ENCODE assay signal across 1 cellular context in genomic region chrX:318068-318738, GRCh38.
A peak's percentile ranks its signal among the peaks of the same experiment; 100 is the strongest.
TF ChIP-seq lines count a peak whose summit lies in the region.

No MANE protein-coding gene starts in this region.

TF ChIP-seq in GM12878, 131 proteins besides CTCF, POLR2A, EP300 and RAD21 (continued from another document):
- no peak for TF ChIP-seq ZBTB40 (IDR thresholded peaks at IDR 0.05; ENCODE audit: borderline replicate concordance)
- no peak for TF ChIP-seq SREBF1 (IDR thresholded peaks at IDR 0.05; ENCODE audit: low read length)
- no peak for TF ChIP-seq IKZF2 (IDR thresholded peaks at IDR 0.05)
- peak; percentile 78 for TF ChIP-seq CREB1 (IDR thresholded peaks at IDR 0.05; ENCODE audit: low read depth)
- no peak for TF ChIP-seq ZBTB4 (CRISPR knock-in tag; IDR thresholded peaks at IDR 0.05)
- TF ChIP-seq, protein P1, sequence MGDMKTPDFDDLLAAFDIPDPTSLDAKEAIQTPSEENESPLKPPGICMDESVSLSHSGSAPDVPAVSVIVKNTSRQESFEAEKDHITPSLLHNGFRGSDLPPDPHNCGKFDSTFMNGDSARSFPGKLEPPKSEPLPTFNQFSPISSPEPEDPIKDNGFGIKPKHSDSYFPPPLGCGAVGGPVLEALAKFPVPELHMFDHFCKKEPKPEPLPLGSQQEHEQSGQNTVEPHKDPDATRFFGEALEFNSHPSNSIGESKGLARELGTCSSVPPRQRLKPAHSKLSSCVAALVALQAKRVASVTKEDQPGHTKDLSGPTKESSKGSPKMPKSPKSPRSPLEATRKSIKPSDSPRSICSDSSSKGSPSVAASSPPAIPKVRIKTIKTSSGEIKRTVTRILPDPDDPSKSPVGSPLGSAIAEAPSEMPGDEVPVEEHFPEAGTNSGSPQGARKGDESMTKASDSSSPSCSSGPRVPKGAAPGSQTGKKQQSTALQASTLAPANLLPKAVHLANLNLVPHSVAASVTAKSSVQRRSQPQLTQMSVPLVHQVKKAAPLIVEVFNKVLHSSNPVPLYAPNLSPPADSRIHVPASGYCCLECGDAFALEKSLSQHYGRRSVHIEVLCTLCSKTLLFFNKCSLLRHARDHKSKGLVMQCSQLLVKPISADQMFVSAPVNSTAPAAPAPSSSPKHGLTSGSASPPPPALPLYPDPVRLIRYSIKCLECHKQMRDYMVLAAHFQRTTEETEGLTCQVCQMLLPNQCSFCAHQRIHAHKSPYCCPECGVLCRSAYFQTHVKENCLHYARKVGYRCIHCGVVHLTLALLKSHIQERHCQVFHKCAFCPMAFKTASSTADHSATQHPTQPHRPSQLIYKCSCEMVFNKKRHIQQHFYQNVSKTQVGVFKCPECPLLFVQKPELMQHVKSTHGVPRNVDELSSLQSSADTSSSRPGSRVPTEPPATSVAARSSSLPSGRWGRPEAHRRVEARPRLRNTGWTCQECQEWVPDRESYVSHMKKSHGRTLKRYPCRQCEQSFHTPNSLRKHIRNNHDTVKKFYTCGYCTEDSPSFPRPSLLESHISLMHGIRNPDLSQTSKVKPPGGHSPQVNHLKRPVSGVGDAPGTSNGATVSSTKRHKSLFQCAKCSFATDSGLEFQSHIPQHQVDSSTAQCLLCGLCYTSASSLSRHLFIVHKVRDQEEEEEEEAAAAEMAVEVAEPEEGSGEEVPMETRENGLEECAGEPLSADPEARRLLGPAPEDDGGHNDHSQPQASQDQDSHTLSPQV (IDR thresholded peaks at IDR 0.05), result no peak
- TF ChIP-seq KLF5 (IDR thresholded peaks at IDR 0.05; ENCODE audit: partially characterized antibody), result peak; percentile 40
- 0 out of 2 replicates have a peak, but pooled peaks have one; percentile 22 for TF ChIP-seq ATF7 (IDR thresholded peaks at IDR 0.05; ENCODE audit: low read depth)
- peak; percentile 58 for TF ChIP-seq ZNF687 (IDR thresholded peaks at IDR 0.05)
